ENCODE assay signal across 12 cellular contexts in genomic region chr21:20739421-20739820, GRCh38.
A peak's percentile ranks its signal among the peaks of the same experiment; 100 is the strongest.
DNase-seq lines count a peak whose midpoint lies in the region; ATAC-seq and TF ChIP-seq lines count a peak whose summit lies in the region.
"Had no signal": no experiment of that assay in that cellular context is flagged by ENCODE, and none has a peak within 500 bp of the region (broad histone marks: within the 10 kb centered on the region; RNA-seq: fewer than 3 reads in every experiment).

No MANE protein-coding gene starts in this region.

- no peaks in the 10 kb centered on the region for H3K36me3 ChIP-seq in RWPE2 (ENCODE audit: low read depth)
- H3K36me3 ChIP-seq: upper lobe of left lung had no signal

- H3K4me3 Mint-ChIP-seq in nephron progenitor cell, result no peak overlapping the region
- H3K4me3 Mint-ChIP-seq: activated T-helper 1 cell treated with anti-CD3 and anti-CD28 coated beads, Interleukin-12 subunit alpha, Interleukin-12 subunit beta, Interleukin-2, Interleukin-4 antibody, amounts not matched to agents 30 ng/mL and 10 ng/mL and 1 ng/mL, durations not matched to agents 14 hours and 24 hours and 36 hours; effector memory CD8-positive, alpha-beta T cell had no signal

- no peak overlapping the region for H3K4me3 ChIP-seq in RWPE2 (ENCODE audit: severe bottlenecking)
- H3K4me3 ChIP-seq: upper lobe of left lung had no signal

- H3K4me1 Mint-ChIP-seq in nephron progenitor cell, result peaks cover 7% of the 10 kb centered on the region

- H3K36me3 Mint-ChIP-seq in activated naive CD4-positive, alpha-beta T cell treated with anti-CD3 and anti-CD28 coated beads, Interleukin-2, amount 50 U/mL, for 72 hours, result peaks cover 7 to 9% of the 10 kb centered on the region in 2 donors
- H3K36me3 Mint-ChIP-seq in nephron progenitor cell (ENCODE audit: low read depth), result no peaks in the 10 kb centered on the region

- no peaks in the 10 kb centered on the region for H3K27me3 Mint-ChIP-seq in nephron progenitor cell (ENCODE audit: low read depth, poor library complexity)
- H3K27me3 Mint-ChIP-seq: effector memory CD8-positive, alpha-beta T cell had no signal

- ATAC-seq in RWPE2 (ENCODE audit: low read depth), result 0 out of 3 replicates have a peak, but pooled peaks have one; percentile 19
- ATAC-seq in GM21576 (IDR thresholded peaks at IDR 0.05; ENCODE audit: unreplicated experiment), result no peak
- no peak for ATAC-seq in activated naive CD4-positive, alpha-beta T cell treated with anti-CD3 and anti-CD28 coated beads, Interleukin-2, amount 50 U/mL, for 72 hours
- ATAC-seq: activated CD4-positive, CD25-positive, alpha-beta regulatory T cell treated with anti-CD3 and anti-CD28 coated beads, Interleukin-2, amount 50 U/mL, for 24 hours; effector memory CD8-positive, alpha-beta T cell had no signal

- H3K4me1 ChIP-seq in RWPE2 (ENCODE audit: insufficient read depth, poor library complexity, severe bottlenecking), result no peaks in the 10 kb centered on the region
- H3K4me1 ChIP-seq: upper lobe of left lung had no signal

- peak; percentile 30 for TF ChIP-seq CTCF in RWPE2 (IDR thresholded peaks at IDR 0.05; ENCODE audit: poor library complexity, severe bottlenecking)
- no peak for TF ChIP-seq CTCF in nephron progenitor cell (IDR thresholded peaks at IDR 0.05)

- no peaks in the 10 kb centered on the region for H3K9me3 ChIP-seq in RWPE2 (ENCODE audit: severe bottlenecking)
- H3K9me3 ChIP-seq: upper lobe of left lung had no signal

- DNase-seq in NCI-H1694 (lab: John Stamatoyannopoulos, UW) (peak; percentile 3), NCI-H1694 treated with DMSO at 0.1 percent for 48 hours (lab: John Stamatoyannopoulos, UW) (no peak), HuH-7 (ENCODE audit: low spot score) (peak; percentile 24), RWPE2 (ENCODE audit: low spot score) (no peak), iPS-NIHi7 (ENCODE audit: extremely low spot score) (peak; percentile 64), nephron progenitor cell (no peak)
- DNase-seq in activated naive CD4-positive, alpha-beta T cell treated with anti-CD3 and anti-CD28 coated beads, Interleukin-2, amount 50 U/mL, for 72 hours (ENCODE audit: low spot score in 2 of 2), result no peak
- DNase-seq: effector memory CD8-positive, alpha-beta T cell; upper lobe of left lung had no signal

- H3K27ac ChIP-seq in RWPE2 (ENCODE audit: poor library complexity, severe bottlenecking), result no peak overlapping the region
- H3K27ac ChIP-seq: upper lobe of left lung had no signal

- H3K27me3 ChIP-seq in RWPE2 (ENCODE audit: insufficient read depth, poor library complexity, severe bottlenecking), result peaks cover 10% of the 10 kb centered on the region
- H3K27me3 ChIP-seq: upper lobe of left lung had no signal

- no peak overlapping the region for H3K27ac Mint-ChIP-seq in activated naive CD4-positive, alpha-beta T cell treated with anti-CD3 and anti-CD28 coated beads, Interleukin-2, amount 50 U/mL, for 72 hours
- no peak overlapping the region for H3K27ac Mint-ChIP-seq in nephron progenitor cell
- H3K27ac Mint-ChIP-seq: activated T-helper 1 cell treated with anti-CD3 and anti-CD28 coated beads, Interleukin-12 subunit alpha, Interleukin-12 subunit beta, Interleukin-2, Interleukin-4 antibody, amounts not matched to agents 30 ng/mL and 10 ng/mL and 1 ng/mL, durations not matched to agents 14 hours and 24 hours and 36 hours; effector memory CD8-positive, alpha-beta T cell had no signal

- H3K9me3 Mint-ChIP-seq in activated naive CD4-positive, alpha-beta T cell treated with anti-CD3 and anti-CD28 coated beads, Interleukin-2, amount 50 U/mL, for 72 hours, result peaks cover 16 to 19% of the 10 kb centered on the region in 2 donors
- H3K9me3 Mint-ChIP-seq in nephron progenitor cell, result peaks cover 4% of the 10 kb centered on the region

Comparison
In these comparisons a context has a peak if more than half of its experiments do, and no peak if none do; other contexts are left out.
1. DNase-seq: peak in NCI-H1694 (single experiment), HuH-7 (single experiment) and iPS-NIHi7 (single experiment); none in NCI-H1694 treated with DMSO at 0.1 percent for 48 hours (single experiment), RWPE2 (single experiment), activated naive CD4-positive, alpha-beta T cell treated with anti-CD3 and anti-CD28 coated beads, Interleukin-2, amount 50 U/mL, for 72 hours (0 of 2) and nephron progenitor cell (single experiment).